In the genomic region with DNA sequence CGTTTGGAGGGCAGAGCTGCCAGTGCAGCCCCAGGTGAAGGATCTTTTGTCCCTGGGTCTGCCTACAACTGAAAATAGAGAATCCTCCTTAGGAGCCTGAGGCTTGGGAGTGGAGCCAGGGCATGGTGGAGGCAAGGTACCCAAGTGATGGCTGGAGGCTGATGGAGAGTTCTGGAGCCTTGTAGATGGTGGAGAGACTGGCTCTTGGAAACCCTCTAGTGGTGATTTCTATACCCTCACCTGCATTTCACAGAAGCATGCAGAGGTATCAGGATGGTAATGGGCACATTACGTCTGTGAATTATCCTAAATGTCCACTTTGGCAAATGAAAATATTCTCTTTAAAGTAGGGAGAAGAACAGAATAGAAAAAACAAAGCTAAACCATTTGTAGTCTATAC, we compare ENCODE assay signal across 8 cellular contexts. TPM values are rescaled to one million over a fixed set of nuclear protein-coding genes. Genes with fewer than 3 reads are reported as not detected.
DNase-seq lines count a peak whose midpoint lies in the region; ATAC-seq and TF ChIP-seq lines count a peak whose summit lies in the region.

No MANE protein-coding gene starts in this region.

- peak overlapping the region; percentile 55 to 79 for H3K4ac ChIP-seq in mesenchymal stem cell (ENCODE audit: low read depth in 1 of 2, low read length in 2 of 2)

- no peak overlapping the region for H3K27ac Mint-ChIP-seq in activated CD4-positive, alpha-beta T cell treated with anti-CD3 and anti-CD28 coated beads, Interleukin-2, amount 10 ng/mL, durations not matched to agents 7 days and 5 days

- peak overlapping the region; percentile 75 to 98 for H2BK12ac ChIP-seq in mesenchymal stem cell (ENCODE audit: low read length in 2 of 2)

- DNase-seq in AG04449 (ENCODE audit: low read depth, low spot score) = no peak
- peak; percentile 67 for DNase-seq in mesenchymal stem cell
- DNase-seq in caudate nucleus (lab: John Stamatoyannopoulos, UW) = no peak
- no peak for DNase-seq in activated CD4-positive, alpha-beta T cell treated with anti-CD3 and anti-CD28 coated beads, Interleukin-2, amount 10 ng/mL, durations not matched to agents 7 days and 5 days
- DNase-seq in NCI-H2029 treated with DMSO at 0.1 percent for 48 hours (lab: John Stamatoyannopoulos, UW) = no peak

- no peaks in the 10 kb centered on the region for H3K4me1 Mint-ChIP-seq in activated CD4-positive, alpha-beta T cell treated with anti-CD3 and anti-CD28 coated beads, Interleukin-2, amount 10 ng/mL, durations not matched to agents 7 days and 5 days

- no peaks in the 10 kb centered on the region for H3K9me3 ChIP-seq in mesenchymal stem cell (ENCODE audit: control insufficient read depth, low read length)

- H2AFZ ChIP-seq in mesenchymal stem cell (ENCODE audit: low read depth, low read length) = no peak overlapping the region

- H3K4me3 Mint-ChIP-seq in activated CD4-positive, alpha-beta T cell treated with anti-CD3 and anti-CD28 coated beads, Interleukin-2, amount 10 ng/mL, durations not matched to agents 7 days and 5 days = no peak overlapping the region

- no peaks in the 10 kb centered on the region for H3K27me3 ChIP-seq in mesenchymal stem cell (ENCODE audit: control insufficient read depth in 1 of 2, insufficient read depth in 1 of 2, low read length in 2 of 2)

- no peak overlapping the region for H2BK15ac ChIP-seq in mesenchymal stem cell (ENCODE audit: low read depth, poor library complexity, severe bottlenecking)

- H4K8ac ChIP-seq in mesenchymal stem cell (ENCODE audit: low read length) = peak overlapping the region; percentile 66

- H3K18ac ChIP-seq in mesenchymal stem cell (ENCODE audit: low read depth in 1 of 2, low read length in 2 of 2) = peak overlapping the region; percentile 14 to 95

- H2AK5ac ChIP-seq in mesenchymal stem cell (ENCODE audit: low read length, severe bottlenecking) = no peak overlapping the region

- H3K9me3 Mint-ChIP-seq in activated CD4-positive, alpha-beta T cell treated with anti-CD3 and anti-CD28 coated beads, Interleukin-2, amount 10 ng/mL, durations not matched to agents 7 days and 5 days = no peaks in the 10 kb centered on the region

- no peak overlapping the region for H3K4me2 ChIP-seq in mesenchymal stem cell (ENCODE audit: low read length, poor library complexity, severe bottlenecking)

- peak overlapping the region; percentile 90 for H4K91ac ChIP-seq in mesenchymal stem cell (ENCODE audit: low read length)

- no peaks in the 10 kb centered on the region for H3K36me3 Mint-ChIP-seq in activated CD4-positive, alpha-beta T cell treated with anti-CD3 and anti-CD28 coated beads, Interleukin-2, amount 10 ng/mL, durations not matched to agents 7 days and 5 days (ENCODE audit: low read depth)

- WGBS in mesenchymal stem cell = 72% methylated on average over 1 of the region's 2 CpGs

- H3K14ac ChIP-seq in mesenchymal stem cell (ENCODE audit: low read length in 2 of 2) = peak overlapping the region in 1 of 2 experiments; percentile 74

- peaks cover 15% of the 10 kb centered on the region for H3K27me3 Mint-ChIP-seq in activated CD4-positive, alpha-beta T cell treated with anti-CD3 and anti-CD28 coated beads, Interleukin-2, amount 10 ng/mL, durations not matched to agents 7 days and 5 days

- no peaks in the 10 kb centered on the region for H3K36me3 ChIP-seq in mesenchymal stem cell (ENCODE audit: control insufficient read depth in 1 of 2, insufficient read depth in 2 of 2, low read depth in 1 of 2, low read length in 2 of 2)

- CTCF ChIA-PET in AG04449 (lab: Yijun Ruan, JAX) = interaction anchor here (0.7 to 7.8 kb wide), 24 partner anchors 9 to 153 kb away, joined by 3 to 203 read pairs (median 4); a partner anchor contains a TSS
- CTCF ChIA-PET in activated CD4-positive, alpha-beta T cell treated with anti-CD3 and anti-CD28 coated beads, Interleukin-2, amount 10 ng/mL, durations not matched to agents 7 days and 5 days (lab: Charles Lee) = interaction anchor here (0.6 to 1.4 kb wide), 7 partner anchors 12 to 173 kb away, joined by 3 to 4 read pairs (median 3); no protein-coding TSS in a partner anchor

- H3K9ac ChIP-seq in mesenchymal stem cell (ENCODE audit: low read length) = no peak overlapping the region

- TF ChIP-seq CTCF in AG04449 (IDR thresholded peaks at IDR 0.05; ENCODE audit: insufficient read depth, low read length, missing control alignments) (peak; percentile 55), VCaP (conservative IDR thresholded peaks at IDR 0.05) (peak; percentile 59)

- no peaks in the 10 kb centered on the region for H3K79me1 ChIP-seq in mesenchymal stem cell (replicated peaks; ENCODE audit: low read length, poor library complexity, severe bottlenecking)

- POLR2A ChIA-PET in AG04449 (lab: Yijun Ruan, JAX) = no interaction called here
- POLR2A ChIA-PET in activated CD4-positive, alpha-beta T cell treated with anti-CD3 and anti-CD28 coated beads, Interleukin-2, amount 10 ng/mL, durations not matched to agents 7 days and 5 days (lab: Charles Lee) = no interaction called here

- H3K4me3 ChIP-seq in AG04449 (ENCODE audit: low read depth, low read length) (no peak overlapping the region), mesenchymal stem cell (ENCODE audit: insufficient read depth in 1 of 2, low read depth in 1 of 2, low read length in 2 of 2) (no peak overlapping the region)

- H3K4me1 ChIP-seq in mesenchymal stem cell (ENCODE audit: control insufficient read depth, insufficient read depth, low read depth, low read length) = peaks cover 9% of the 10 kb centered on the region

- peak overlapping the region; percentile 56 for H2BK120ac ChIP-seq in mesenchymal stem cell (ENCODE audit: low read depth, low read length)

- peak overlapping the region in 1 of 2 experiments; percentile 98 for H3K23ac ChIP-seq in mesenchymal stem cell (ENCODE audit: low read length in 2 of 2)

- no peak overlapping the region for H3K27ac ChIP-seq in VCaP
- no peak overlapping the region for H3K27ac ChIP-seq in mesenchymal stem cell (ENCODE audit: low read length, poor library complexity, severe bottlenecking)
- H3K27ac ChIP-seq in caudate nucleus (ENCODE audit: low read depth, low read length) = no peak overlapping the region

- ATAC-seq in GM18517 (IDR thresholded peaks at IDR 0.05; ENCODE audit: unreplicated experiment) = peak; percentile 77
- peak; percentile 74 for ATAC-seq in HG02981 (IDR thresholded peaks at IDR 0.05; ENCODE audit: unreplicated experiment)

- H2BK5ac ChIP-seq in mesenchymal stem cell (ENCODE audit: low read depth, low read length, poor library complexity, severe bottlenecking) = no peak overlapping the region

RNA-seq across cellular contexts. Expression of a gene that starts 44.4 kb away (rescaled TPM):
- 18.2 TPM for polyA plus RNA-seq in mesenchymal stem cell (2013, experiment 1 of 2)
- polyA plus RNA-seq in mesenchymal stem cell (2013, experiment 2 of 2) = 18.3 TPM
- total RNA-seq in activated CD4-positive, alpha-beta T cell treated with anti-CD3 and anti-CD28 coated beads, Interleukin-2, amount 10 ng/mL, durations not matched to agents 7 days and 5 days = under 1 TPM in 1 of 2 experiments, not detected in 1; 0.23 TPM
